Comparison of ENCODE assay signal across 9 cellular contexts in the genomic region with DNA sequence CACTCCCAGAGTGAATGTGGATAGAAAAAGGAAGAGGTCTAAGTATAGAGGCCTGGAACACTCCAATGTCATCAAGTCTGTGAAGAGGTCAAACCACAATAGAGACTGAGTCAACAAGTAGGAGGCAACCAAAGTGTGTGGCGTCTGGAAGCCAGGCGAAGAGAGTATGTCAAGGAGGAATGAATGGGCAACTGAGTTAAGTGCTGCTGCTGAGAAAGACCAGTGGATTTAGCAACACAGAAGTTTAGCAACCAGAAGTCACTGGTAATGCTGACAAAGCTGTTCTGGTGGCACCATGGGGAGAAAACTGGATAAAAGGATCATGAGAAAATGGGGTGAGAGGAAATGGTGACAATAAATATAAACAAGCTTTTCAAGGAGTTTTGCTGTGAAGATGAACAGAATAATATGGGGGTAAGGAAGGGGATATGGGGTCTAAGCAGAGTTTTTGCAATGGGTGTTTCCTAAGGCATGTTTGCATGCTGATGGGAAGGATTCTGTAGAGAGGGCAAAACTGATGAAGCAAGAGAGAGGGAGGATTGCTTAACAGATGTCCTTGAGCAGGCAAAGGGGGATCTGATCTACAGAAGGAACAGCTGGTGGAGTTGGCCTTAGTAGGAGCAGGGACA. TPM values are rescaled to one million over a fixed set of nuclear protein-coding genes. Genes with fewer than 3 reads are reported as not detected.
A peak's percentile ranks its signal among the peaks of the same experiment; 100 is the strongest.
DNase-seq lines count a peak whose midpoint lies in the region; ATAC-seq and TF ChIP-seq lines count a peak whose summit lies in the region.
"Had no signal": no experiment of that assay in that cellular context is flagged by ENCODE, and none has a peak within 500 bp of the region (broad histone marks: within the 10 kb centered on the region; RNA-seq: fewer than 3 reads in every experiment).

No MANE protein-coding gene starts in this region.

- DNase-seq in AG08396 (ENCODE audit: low spot score) (peak; percentile 44), HFF-Myc (ENCODE audit: extremely low read depth, low read depth) (peak; percentile 51), hepatocyte (ENCODE audit: low spot score) (peak; percentile 21), NCI-H2196 treated with DMSO at 0.1 percent for 48 hours (lab: John Stamatoyannopoulos, UW; ENCODE audit: unreplicated experiment) (no peak), immature natural killer cell (no peak)
- DNase-seq: stimulated activated CD4-positive, alpha-beta T cell treated with anti-CD3 and anti-CD28 coated beads, Interleukin-2, amount 100 ng/mL, for 24 hours had no signal

- peak overlapping the region; percentile 15 for H3K27ac ChIP-seq in hepatocyte

- H3K4me3 ChIP-seq in HFF-Myc (replicated peaks; ENCODE audit: low read depth, low read length) (no peak overlapping the region), hepatocyte (no peak overlapping the region)

- TF ChIP-seq CTCF in HFF-Myc (IDR thresholded peaks at IDR 0.05; ENCODE audit: low read depth, low read length, missing control alignments) (no peak), hepatocyte (IDR thresholded peaks at IDR 0.05; ENCODE audit: poor library complexity) (no peak)

- no peaks in the 10 kb centered on the region for H3K36me3 Mint-ChIP-seq in immature natural killer cell

- no peaks in the 10 kb centered on the region for H3K4me1 ChIP-seq in hepatocyte (ENCODE audit: insufficient read depth)

- no peaks in the 10 kb centered on the region for H3K27me3 ChIP-seq in hepatocyte

- no peaks in the 10 kb centered on the region for H3K9me3 Mint-ChIP-seq in immature natural killer cell

- no peaks in the 10 kb centered on the region for H3K79me2 ChIP-seq in hepatocyte

- no peaks in the 10 kb centered on the region for H3K9me2 ChIP-seq in hepatocyte (replicated peaks; ENCODE audit: insufficient read depth)

- 39% methylated on average over 2 of the region's 2 CpGs for WGBS in hepatocyte (ENCODE audit: low lambda C conversion rate, missing lambda C conversion rate)

- no peaks in the 10 kb centered on the region for H4K20me1 ChIP-seq in hepatocyte (ENCODE audit: insufficient read depth, poor library complexity, severe bottlenecking)

- no peak overlapping the region for H3K4me2 ChIP-seq in hepatocyte

- no peak overlapping the region for H3K4me3 Mint-ChIP-seq in immature natural killer cell

- ATAC-seq in SK-N-SH treated with all-trans-retinoic acid at 6 μM for 48 hours (peak; percentile 85), HG03025 (IDR thresholded peaks at IDR 0.05; ENCODE audit: low FRiP score, unreplicated experiment) (no peak), HG02610 (IDR thresholded peaks at IDR 0.05; ENCODE audit: unreplicated experiment) (no peak)

- H3K9me3 ChIP-seq in hepatocyte (ENCODE audit: low read depth) = no peaks in the 10 kb centered on the region

- peaks cover 0 to 2% (median 0%) of the 10 kb centered on the region in 3 donors for H3K27me3 Mint-ChIP-seq in immature natural killer cell (ENCODE audit: low read depth in 3 of 3)

- H2AFZ ChIP-seq in hepatocyte = no peak overlapping the region

- H3K36me3 ChIP-seq in hepatocyte (replicated peaks; ENCODE audit: insufficient read depth, low read depth) = no peaks in the 10 kb centered on the region

- H3K27ac Mint-ChIP-seq in immature natural killer cell = no peak overlapping the region

- no peaks in the 10 kb centered on the region for H3K4me1 Mint-ChIP-seq in immature natural killer cell

TF ChIP-seq in SK-N-SH treated with all-trans-retinoic acid at 6 μM for 48 hours, 23 proteins besides CTCF, POLR2A, EP300 and RAD21:
- TF ChIP-seq CSRNP3 (CRISPR knock-in tag; IDR thresholded peaks at IDR 0.05) (no peak), PPARA (CRISPR knock-in tag; IDR thresholded peaks at IDR 0.05; ENCODE audit: borderline replicate concordance) (no peak), GLIS3 (CRISPR knock-in tag; IDR thresholded peaks at IDR 0.05) (no peak), ISL1 (CRISPR knock-in tag; IDR thresholded peaks at IDR 0.05) (no peak), ZNF565 (CRISPR knock-in tag; conservative IDR thresholded peaks at IDR 0.05; ENCODE audit: low read depth) (no peak), RARB (CRISPR knock-in tag; IDR thresholded peaks at IDR 0.05) (no peak), ZNF70 (CRISPR knock-in tag; IDR thresholded peaks at IDR 0.05) (no peak), CREB5 (CRISPR knock-in tag; IDR thresholded peaks at IDR 0.05; ENCODE audit: low read depth) (no peak), ZFP30 (CRISPR knock-in tag; IDR thresholded peaks at IDR 0.05) (no peak), ARNTL (CRISPR knock-in tag; IDR thresholded peaks at IDR 0.05; ENCODE audit: borderline replicate concordance, low read depth) (no peak)
- TF ChIP-seq, protein P1, sequence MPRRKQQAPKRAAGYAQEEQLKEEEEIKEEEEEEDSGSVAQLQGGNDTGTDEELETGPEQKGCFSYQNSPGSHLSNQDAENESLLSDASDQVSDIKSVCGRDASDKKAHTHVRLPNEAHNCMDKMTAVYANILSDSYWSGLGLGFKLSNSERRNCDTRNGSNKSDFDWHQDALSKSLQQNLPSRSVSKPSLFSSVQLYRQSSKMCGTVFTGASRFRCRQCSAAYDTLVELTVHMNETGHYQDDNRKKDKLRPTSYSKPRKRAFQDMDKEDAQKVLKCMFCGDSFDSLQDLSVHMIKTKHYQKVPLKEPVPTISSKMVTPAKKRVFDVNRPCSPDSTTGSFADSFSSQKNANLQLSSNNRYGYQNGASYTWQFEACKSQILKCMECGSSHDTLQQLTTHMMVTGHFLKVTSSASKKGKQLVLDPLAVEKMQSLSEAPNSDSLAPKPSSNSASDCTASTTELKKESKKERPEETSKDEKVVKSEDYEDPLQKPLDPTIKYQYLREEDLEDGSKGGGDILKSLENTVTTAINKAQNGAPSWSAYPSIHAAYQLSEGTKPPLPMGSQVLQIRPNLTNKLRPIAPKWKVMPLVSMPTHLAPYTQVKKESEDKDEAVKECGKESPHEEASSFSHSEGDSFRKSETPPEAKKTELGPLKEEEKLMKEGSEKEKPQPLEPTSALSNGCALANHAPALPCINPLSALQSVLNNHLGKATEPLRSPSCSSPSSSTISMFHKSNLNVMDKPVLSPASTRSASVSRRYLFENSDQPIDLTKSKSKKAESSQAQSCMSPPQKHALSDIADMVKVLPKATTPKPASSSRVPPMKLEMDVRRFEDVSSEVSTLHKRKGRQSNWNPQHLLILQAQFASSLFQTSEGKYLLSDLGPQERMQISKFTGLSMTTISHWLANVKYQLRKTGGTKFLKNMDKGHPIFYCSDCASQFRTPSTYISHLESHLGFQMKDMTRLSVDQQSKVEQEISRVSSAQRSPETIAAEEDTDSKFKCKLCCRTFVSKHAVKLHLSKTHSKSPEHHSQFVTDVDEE (CRISPR knock-in tag; IDR thresholded peaks at IDR 0.05) = no peak
TF ChIP-seq in SK-N-SH treated with all-trans-retinoic acid at 6 μM for 48 hours: peak in this region for 0.

RNA-seq across cellular contexts. Expression of gene PCOLCE2, which starts 38.4 kb away (rescaled TPM):
- 10.8 and 11.2 TPM in 2 replicates for total RNA-seq in hepatocyte
- polyA plus RNA-seq in hepatocyte (5.5 and 9.2 TPM in 2 replicates), immature natural killer cell (not detected)

Comparison
In these comparisons a context has a peak if more than half of its experiments do, and no peak if none do; other contexts are left out.
1. DNase-seq: peak in AG08396 (single experiment), HFF-Myc (single experiment) and hepatocyte (single experiment); none in NCI-H2196 treated with DMSO at 0.1 percent for 48 hours (single experiment) and immature natural killer cell (0 of 3).